In the genomic region with DNA sequence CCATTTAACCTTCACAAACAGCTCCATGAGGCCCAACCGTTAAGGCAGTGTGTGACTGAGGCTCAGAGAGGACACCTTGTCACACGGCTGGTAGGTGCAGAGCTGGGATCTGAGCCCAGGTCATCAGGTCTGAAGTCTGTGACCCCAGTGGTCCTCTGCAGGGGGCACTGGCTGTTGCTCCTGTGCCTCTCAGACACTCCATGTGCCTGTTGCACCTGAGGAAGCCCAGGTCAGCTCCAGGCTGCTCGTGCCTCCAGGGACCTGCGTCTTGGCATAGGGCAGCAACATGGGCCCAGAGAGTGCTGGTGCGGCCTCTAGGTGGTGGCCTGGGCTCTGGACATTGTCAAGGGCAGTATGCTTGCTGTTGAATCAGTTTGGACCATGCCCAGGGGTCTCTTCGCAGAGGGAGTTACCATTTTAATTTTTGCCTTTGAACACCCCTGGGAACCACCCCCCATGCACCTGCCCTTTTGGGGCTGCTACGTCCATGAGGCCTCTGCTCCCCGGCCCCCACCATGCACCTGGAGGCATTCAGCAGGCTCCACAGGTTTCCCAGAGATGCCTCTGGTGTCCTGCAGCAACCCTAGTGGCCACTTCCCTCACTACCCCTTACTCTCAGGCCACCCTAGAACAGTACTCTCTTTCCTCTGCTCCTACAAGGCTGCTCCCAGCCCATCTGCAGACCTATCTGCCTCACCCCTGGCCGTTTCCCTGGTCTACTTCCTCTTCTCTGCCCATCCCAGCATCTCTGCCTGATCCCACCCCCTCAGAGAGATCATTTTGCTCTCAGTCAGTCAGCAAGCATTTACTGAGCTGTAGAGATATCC, we compare ENCODE assay signal across 9 cellular contexts. TPM values are rescaled to one million over a fixed set of nuclear protein-coding genes. Genes with fewer than 3 reads are reported as not detected.
DNase-seq lines count a peak whose midpoint lies in the region; ATAC-seq, FAIRE-seq and TF ChIP-seq lines count a peak whose summit lies in the region.
"Had no signal": no experiment of that assay in that cellular context is flagged by ENCODE, and none has a peak within 500 bp of the region (broad histone marks: within the 10 kb centered on the region; RNA-seq: fewer than 3 reads in every experiment).

No MANE protein-coding gene starts in this region.

- no peak overlapping the region for H3K18ac ChIP-seq in H9 (ENCODE audit: insufficient read length, low read depth, low read length)

- H4K8ac ChIP-seq in H9 (replicated peaks; ENCODE audit: insufficient read length, low read depth, low read length): no peak overlapping the region

- POLR2A ChIA-PET in BJ (lab: Charles Lee): no interaction called here

- H3K9me3 Mint-ChIP-seq in H9: no peaks in the 10 kb centered on the region

- no peak overlapping the region for H4K91ac ChIP-seq in H9 (ENCODE audit: insufficient read length, low read depth, low read length)

- H3K79me2 ChIP-seq in H9 (ENCODE audit: insufficient read depth, low read length): no peaks in the 10 kb centered on the region

- no peak overlapping the region for H2BK5ac ChIP-seq in H9 (ENCODE audit: insufficient read length, low read length)

- H3K56ac ChIP-seq in H9 (ENCODE audit: insufficient read length, low read depth, low read length): no peak overlapping the region

- H3K23ac ChIP-seq in H9 (ENCODE audit: insufficient read length, low read depth, low read length): no peak overlapping the region

- no peak overlapping the region for H3K4me3 ChIP-seq in BJ (ENCODE audit: low read depth, low read length)

- no peaks in the 10 kb centered on the region for H3K79me1 ChIP-seq in H9 (ENCODE audit: insufficient read depth, low read depth, low read length, poor library complexity, severe bottlenecking)

- H3K9me3 ChIP-seq in H9 (ENCODE audit: control insufficient read depth, low read depth, low read length): no peaks in the 10 kb centered on the region

- no peak for ATAC-seq in GM21786 (IDR thresholded peaks at IDR 0.05; ENCODE audit: unreplicated experiment)

- H3K14ac ChIP-seq in H9 (ENCODE audit: insufficient read depth, low read length): no peak overlapping the region

- no CpG with 5 or more reads among the region's 9 CpGs for WGBS in H9 (ENCODE audit: extremely low coverage, insufficient read length, low lambda C conversion rate)

- H4K5ac ChIP-seq in H9 (ENCODE audit: insufficient read length, low read depth, low read length): no peak overlapping the region

- H3K36me3 Mint-ChIP-seq in H9 (ENCODE audit: insufficient read depth in 1 of 3, low read depth in 3 of 3): no peaks in the 10 kb centered on the region; a peak in 1 of 7 replicates

- no peaks in the 10 kb centered on the region for H3K36me3 ChIP-seq in BJ (ENCODE audit: control insufficient read depth, insufficient read depth, low read length)

- no peak overlapping the region for H2AK5ac ChIP-seq in H9 (ENCODE audit: insufficient read length, low read length)

- no peak overlapping the region for H2AFZ ChIP-seq in H9 (ENCODE audit: low read length)

- H3K9ac ChIP-seq in H9 (ENCODE audit: extremely low read depth, insufficient read length, low read length): no peak overlapping the region

- no peak overlapping the region for H2BK120ac ChIP-seq in H9 (ENCODE audit: low read depth, low read length, poor library complexity, severe bottlenecking)

- H2BK12ac ChIP-seq in H9 (ENCODE audit: insufficient read length, low read depth, low read length): no peak overlapping the region

- H2BK15ac ChIP-seq in H9 (ENCODE audit: low read depth, low read length): no peak overlapping the region

- H3K27ac Mint-ChIP-seq in H9: peak overlapping the region; percentile 21 to 85 (median 25); a peak in 1 of 7 replicates

- no peaks in the 10 kb centered on the region for H3K23me2 ChIP-seq in H9 (ENCODE audit: insufficient read length, low read depth, low read length, poor library complexity, severe bottlenecking)

- no peak overlapping the region for H3K27ac ChIP-seq in H9 (ENCODE audit: insufficient read length, low read depth, low read length)
- no peak overlapping the region for H3K27ac ChIP-seq in VCaP

- H3K4me1 ChIP-seq in H9 (ENCODE audit: insufficient read depth, low read length): peaks cover 6% of the 10 kb centered on the region; the same call in 1 of the 2 replicates

- H3K4me3 Mint-ChIP-seq in H9: no peak overlapping the region

- H2BK20ac ChIP-seq in H9 (ENCODE audit: low read depth, low read length, poor library complexity, severe bottlenecking): no peak overlapping the region

- H3K4me1 Mint-ChIP-seq in H9: peaks cover 36 to 41% of the 10 kb centered on the region in 2 experiments

- TF ChIP-seq CTCF in BJ (IDR thresholded peaks at IDR 0.05; ENCODE audit: insufficient read depth, low read depth, low read length) (peak; percentile 52), H9 (conservative IDR thresholded peaks at IDR 0.05) (peak; percentile 65), VCaP (conservative IDR thresholded peaks at IDR 0.05) (peak; percentile 49)

- no peak overlapping the region for H3K4ac ChIP-seq in H9 (ENCODE audit: low read depth, low read length)

- H4K20me1 ChIP-seq in H9 (ENCODE audit: control insufficient read depth, insufficient read depth, insufficient read length): no peaks in the 10 kb centered on the region

- peaks cover under 1% of the 10 kb centered on the region for H3K27me3 Mint-ChIP-seq in H9 (ENCODE audit: low read depth)

- H3T11ph ChIP-seq in H9 (ENCODE audit: low read length): no peak overlapping the region

- DNase-seq in BJ (ENCODE audit: low read depth) (no peak), H9 (peak; percentile 78), islet precursor cell (peak; percentile 81), HTR-8/SVneo (ENCODE audit: insufficient read length, low spot score) (no peak), LoVo (ENCODE audit: low spot score) (no peak), kidney tubule cell (ENCODE audit: low spot score) (no peak)

- FAIRE-seq in HTR-8/SVneo (lab: Jason Lieb, UNC): no peak

- H3K27me3 ChIP-seq in BJ (ENCODE audit: control insufficient read depth, insufficient read depth, low read length): no peaks in the 10 kb centered on the region
- H3K27me3 ChIP-seq in H9 (ENCODE audit: insufficient read depth, low read length): no peaks in the 10 kb centered on the region

- no peak overlapping the region for H3K4me2 ChIP-seq in H9 (ENCODE audit: insufficient read depth, insufficient read length, low read length)

- CTCF ChIA-PET in BJ (lab: Yijun Ruan, JAX): interaction anchor here (0.9 to 26.2 kb wide), 8 partner anchors 8 to 241 kb away, joined by 3 to 763 read pairs (median 4); partner anchors contain the start of gene AHCYL1

RNA-seq across cellular contexts. Expression of gene EPS8L3, which starts 25.2 kb away (rescaled TPM):
- polyA plus RNA-seq in BJ (2011; rRNA removed): not detected in 2 replicates
- not detected in 2 replicates for polyA minus RNA-seq in BJ (2011; rRNA and poly(A)+ RNA removed)
- total RNA-seq in H9 (2021): not detected in 2 replicates
- total RNA-seq: dermis microvascular lymphatic vessel endothelial cell had no signal

RNA-seq across cellular contexts. Expression of gene GSTM3, which starts 48.1 kb away (rescaled TPM):
- 113 and 172 TPM in 2 replicates for polyA plus RNA-seq in BJ (2011; rRNA removed)
- polyA minus RNA-seq in BJ (2011; rRNA and poly(A)+ RNA removed): 40.4 and 52.8 TPM in 2 replicates
- total RNA-seq in H9 (2021): 2.7 and 3.5 TPM in 2 replicates

Comparison
In these comparisons a context has a peak if more than half of its experiments do, and no peak if none do; other contexts are left out.
1. DNase-seq: peak in H9 (single experiment) and islet precursor cell (single experiment); none in BJ (single experiment), HTR-8/SVneo (single experiment), LoVo (single experiment) and kidney tubule cell (single experiment).
2. Peak in every context shown above with its lines, with median percentiles within 50 percentile points of each other: CTCF ChIP-seq.